In the genomic region with DNA sequence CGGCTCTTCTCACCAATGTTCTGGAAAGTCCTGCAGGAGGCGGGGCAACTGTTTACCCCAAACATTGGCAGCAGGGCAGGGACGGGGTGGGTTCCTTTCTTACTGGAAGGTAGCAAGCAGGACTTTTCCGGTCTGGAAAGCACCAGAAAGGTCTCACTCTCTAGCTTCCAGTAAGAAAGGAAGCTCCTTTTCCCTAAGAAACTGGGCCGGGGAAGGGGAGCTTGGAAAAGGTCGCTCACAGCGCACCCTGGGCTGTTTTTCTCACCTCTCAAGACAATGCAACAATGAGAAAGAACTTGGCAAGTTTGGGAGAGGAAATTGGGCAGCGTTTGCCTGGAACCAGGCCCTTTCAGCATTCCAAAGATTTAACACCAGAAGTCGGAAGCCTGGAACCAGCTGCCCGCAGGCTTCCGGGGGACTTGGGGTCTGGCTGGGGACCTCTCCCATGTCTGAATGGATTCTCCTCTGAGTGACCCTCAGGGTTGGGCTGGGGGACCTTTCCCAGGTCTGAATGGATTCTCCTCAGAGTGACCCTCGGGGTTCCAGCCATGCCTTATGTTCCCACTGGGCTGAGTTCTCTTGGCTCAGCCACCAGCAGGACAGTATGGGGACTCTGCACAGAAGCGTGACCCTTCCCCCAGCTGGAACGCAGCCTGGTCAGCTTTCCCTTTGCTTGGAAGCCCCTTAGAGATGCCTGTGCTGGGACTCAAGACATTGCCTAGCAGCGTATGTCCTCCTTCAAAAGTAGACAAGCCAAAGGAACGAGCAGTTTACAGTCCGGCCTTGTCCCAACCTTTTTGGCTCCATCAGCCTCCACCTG, we compare ENCODE assay signal across 15 cellular contexts.
A peak's percentile ranks its signal among the peaks of the same experiment; 100 is the strongest.
DNase-seq lines count a peak whose midpoint lies in the region; ATAC-seq and TF ChIP-seq lines count a peak whose summit lies in the region.
"Had no signal": no experiment of that assay in that cellular context is flagged by ENCODE, and none has a peak within 500 bp of the region (broad histone marks: within the 10 kb centered on the region; RNA-seq: fewer than 3 reads in every experiment).

No MANE protein-coding gene starts in this region.

- H3K9ac ChIP-seq in GM23248 (peak overlapping the region; percentile 30; the same call in 1 of the 2 replicates), endodermal cell (ENCODE audit: extremely low read depth, low read length, poor library complexity, severe bottlenecking) (peak overlapping the region; percentile 3), liver (ENCODE audit: low read depth in 1 of 2, low read length in 2 of 2) (no peak overlapping the region)

- H3K4me2 ChIP-seq in GM23248 (ENCODE audit: unreplicated experiment): peak overlapping the region; percentile 10

- H3K27ac Mint-ChIP-seq in endodermal cell (peak overlapping the region; percentile 83), mesothelial cell of epicardium (no peak overlapping the region)
- H3K27ac Mint-ChIP-seq: activated CD4-positive, alpha-beta memory T cell treated with anti-CD3 and anti-CD28 coated beads, Interleukin-2, amount 10 ng/mL, durations not matched to agents 7 days and 5 days had no signal

- TF ChIP-seq RAD21 in liver (IDR thresholded peaks at IDR 0.05): peak in 1 of 2 donors; percentile 15

- H3K9me3 Mint-ChIP-seq in endodermal cell: no peaks in the 10 kb centered on the region
- no peaks in the 10 kb centered on the region for H3K9me3 Mint-ChIP-seq in mesothelial cell of epicardium
- H3K9me3 Mint-ChIP-seq: activated CD4-positive, alpha-beta memory T cell treated with anti-CD3 and anti-CD28 coated beads, Interleukin-2, amount 10 ng/mL, durations not matched to agents 7 days and 5 days; central memory CD8-positive, alpha-beta T cell; immature natural killer cell; naive thymus-derived CD4-positive, alpha-beta T cell had no signal

- in situ Hi-C loops in GM23248 (cut with MboI): no loop called here

- intact Hi-C loops in stomach (cut with DNase I; ENCODE audit: low total_unique reads): loop anchor here (10.0 kb wide), 1 partner anchor 112 kb away; no protein-coding TSS in a partner anchor
- intact Hi-C loops in left lung (cut with DNase I): no loop called here

- H3K36me3 ChIP-seq in GM23248 (ENCODE audit: low read depth): no peaks in the 10 kb centered on the region; the same call in 1 of the 2 replicates
- peaks cover 13% of the 10 kb centered on the region for H3K36me3 ChIP-seq in endodermal cell (ENCODE audit: control insufficient read depth, insufficient read depth, low read length)
- peaks cover 0 to 7% (median 3%) of the 10 kb centered on the region in 4 donors for H3K36me3 ChIP-seq in liver (ENCODE audit: control insufficient read depth in 4 of 4, insufficient read depth in 3 of 4, low read depth in 1 of 4, low read length in 3 of 4)
- H3K36me3 ChIP-seq in stomach: peaks cover 2 to 65% (median 16%) of the 10 kb centered on the region in 4 donors
- peaks cover 0 to 54% of the 10 kb centered on the region in 2 donors for H3K36me3 ChIP-seq in left lung

- H4K20me1 ChIP-seq in GM23248 (ENCODE audit: insufficient read depth): no peaks in the 10 kb centered on the region

- H3K79me2 ChIP-seq in GM23248 (ENCODE audit: insufficient read depth): peaks cover 17% of the 10 kb centered on the region

- H3K27me3 Mint-ChIP-seq in endodermal cell (ENCODE audit: insufficient read depth) (no peaks in the 10 kb centered on the region), mesothelial cell of epicardium (ENCODE audit: low read depth) (no peaks in the 10 kb centered on the region)
- H3K27me3 Mint-ChIP-seq: activated CD4-positive, alpha-beta memory T cell treated with anti-CD3 and anti-CD28 coated beads, Interleukin-2, amount 10 ng/mL, durations not matched to agents 7 days and 5 days; central memory CD8-positive, alpha-beta T cell; naive thymus-derived CD4-positive, alpha-beta T cell had no signal

- H3K36me3 Mint-ChIP-seq in endodermal cell (ENCODE audit: low read depth) (peaks cover 21% of the 10 kb centered on the region), mesothelial cell of epicardium (peaks cover 18% of the 10 kb centered on the region)

- no peak overlapping the region for H3K4me3 ChIP-seq in GM23248
- H3K4me3 ChIP-seq in endodermal cell (ENCODE audit: low read length): no peak overlapping the region
- H3K4me3 ChIP-seq in liver (ENCODE audit: low read depth in 1 of 3, low read length in 3 of 3): no peak overlapping the region
- H3K4me3 ChIP-seq in stomach: no peak overlapping the region
- H3K4me3 ChIP-seq in left lung: no peak overlapping the region

- no peaks in the 10 kb centered on the region for H3K9me3 ChIP-seq in GM23248 (ENCODE audit: low read depth)
- H3K9me3 ChIP-seq in endodermal cell (ENCODE audit: control insufficient read depth, low read length): peaks cover 1% of the 10 kb centered on the region
- no peaks in the 10 kb centered on the region for H3K9me3 ChIP-seq in liver (ENCODE audit: control insufficient read depth in 4 of 4, low read length in 3 of 4)
- no peaks in the 10 kb centered on the region for H3K9me3 ChIP-seq in stomach
- no peaks in the 10 kb centered on the region for H3K9me3 ChIP-seq in left lung

- peaks cover 47% of the 10 kb centered on the region for H3K4me1 ChIP-seq in GM23248 (ENCODE audit: insufficient read depth)
- H3K4me1 ChIP-seq in endodermal cell (ENCODE audit: control insufficient read depth, insufficient read depth, low read length): peaks cover 17% of the 10 kb centered on the region
- H3K4me1 ChIP-seq in liver (ENCODE audit: control insufficient read depth in 4 of 4, insufficient read depth in 4 of 4, low read length in 3 of 4): peaks cover 0 to 4% (median 0%) of the 10 kb centered on the region in 4 donors
- peaks cover 32 to 82% (median 58%) of the 10 kb centered on the region in 4 donors for H3K4me1 ChIP-seq in stomach
- H3K4me1 ChIP-seq in left lung: peaks cover 23 to 79% of the 10 kb centered on the region in 2 donors

- no peak overlapping the region for H3K4me3 Mint-ChIP-seq in endodermal cell
- H3K4me3 Mint-ChIP-seq in mesothelial cell of epicardium: no peak overlapping the region
- H3K4me3 Mint-ChIP-seq: activated CD4-positive, alpha-beta memory T cell treated with anti-CD3 and anti-CD28 coated beads, Interleukin-2, amount 10 ng/mL, durations not matched to agents 7 days and 5 days; central memory CD8-positive, alpha-beta T cell; immature natural killer cell; naive thymus-derived CD4-positive, alpha-beta T cell had no signal

- no peak overlapping the region for H2AFZ ChIP-seq in GM23248

- peak; percentile 24 for TF ChIP-seq EP300 in stomach (IDR thresholded peaks at IDR 0.05)

- H3K27ac ChIP-seq in GM23248 (peak overlapping the region; percentile 38; the same call in 1 of the 2 replicates), endodermal cell (ENCODE audit: low read depth, low read length) (peak overlapping the region; percentile 34), liver (ENCODE audit: low read depth in 1 of 2, low read length in 2 of 2) (peak overlapping the region; percentile 48 to 62), stomach (peak overlapping the region in 4 of 5 donors; percentile 47 to 65 (median 60)), left lung (peak overlapping the region in 1 of 2 donors; percentile 53)

- DNase-seq in GM23248 (peak; percentile 56), endodermal cell (peak; percentile 66), stomach (no peak), mesothelial cell of epicardium (ENCODE audit: low spot score in 2 of 2, unreplicated experiment in 2 of 2) (no peak), retina (no peak), HT-29 (ENCODE audit: low spot score) (no peak), left lung (no peak)
- DNase-seq: activated CD4-positive, alpha-beta memory T cell treated with anti-CD3 and anti-CD28 coated beads, Interleukin-2, amount 10 ng/mL, durations not matched to agents 7 days and 5 days; DMS153; immature natural killer cell; KG1; naive thymus-derived CD4-positive, alpha-beta T cell; NCI-H187 had no signal

- H3K27me3 ChIP-seq in GM23248 (replicated peaks; ENCODE audit: insufficient read depth): no peaks in the 10 kb centered on the region
- H3K27me3 ChIP-seq in endodermal cell (ENCODE audit: control insufficient read depth, insufficient read depth, low read length, poor library complexity, severe bottlenecking): no peaks in the 10 kb centered on the region
- no peaks in the 10 kb centered on the region for H3K27me3 ChIP-seq in liver (ENCODE audit: control insufficient read depth in 4 of 4, insufficient read depth in 4 of 4, low read length in 3 of 4)
- H3K27me3 ChIP-seq in stomach: no peaks in the 10 kb centered on the region
- H3K27me3 ChIP-seq in left lung: no peaks in the 10 kb centered on the region

- H3K9me2 ChIP-seq in GM23248 (ENCODE audit: insufficient read depth): no peaks in the 10 kb centered on the region

- ATAC-seq in left lung: no peak
- ATAC-seq: naive thymus-derived CD4-positive, alpha-beta T cell had no signal

- 49 to 52% methylated on average over 17 of the region's 17 CpGs for WGBS in GM23248 (ENCODE audit: low coverage in 1 of 2, low lambda C conversion rate in 2 of 2, missing lambda C conversion rate in 2 of 2), 2 experiments
- 82 to 87% methylated on average over 14 to 17 of the region's 17 CpGs for WGBS in endodermal cell (ENCODE audit: insufficient coverage in 1 of 2, insufficient read length in 1 of 2), 2 experiments
- WGBS in liver: 76% methylated on average over 17 of the region's 17 CpGs
- WGBS in stomach, 5 donors: 57 to 73% (median 62%) methylated on average over 15 to 17 of the region's 17 CpGs

- TF ChIP-seq CTCF in endodermal cell (conservative IDR thresholded peaks at IDR 0.05): no peak
- no peak for TF ChIP-seq CTCF in liver (IDR thresholded peaks at IDR 0.05; ENCODE audit: low read depth, low read length, missing input control)
- TF ChIP-seq CTCF in stomach (IDR thresholded peaks at IDR 0.05): no peak
- TF ChIP-seq CTCF in mesothelial cell of epicardium (IDR thresholded peaks at IDR 0.05; ENCODE audit: unreplicated experiment): no peak
- TF ChIP-seq CTCF in left lung (IDR thresholded peaks at IDR 0.05): no peak

- H3K4me1 Mint-ChIP-seq in endodermal cell (peaks cover 31% of the 10 kb centered on the region), mesothelial cell of epicardium (peaks cover 4% of the 10 kb centered on the region)
- H3K4me1 Mint-ChIP-seq: activated CD4-positive, alpha-beta memory T cell treated with anti-CD3 and anti-CD28 coated beads, Interleukin-2, amount 10 ng/mL, durations not matched to agents 7 days and 5 days had no signal

- peaks cover 27% of the 10 kb centered on the region; the same call in 1 of the 2 replicates for H3F3A ChIP-seq in GM23248 (ENCODE audit: insufficient read depth)

- TF ChIP-seq POLR2A in stomach (IDR thresholded peaks at IDR 0.05): no peak

TF ChIP-seq in liver, 16 proteins besides CTCF, POLR2A, EP300 and RAD21:
- no peak for TF ChIP-seq FOXA2 (IDR thresholded peaks at IDR 0.05)
- peak; percentile 31 for TF ChIP-seq SP1 (IDR thresholded peaks at IDR 0.05)
- TF ChIP-seq GABPA (IDR thresholded peaks at IDR 0.05 in 1 of 2, conservative IDR thresholded peaks at IDR 0.05 in 1 of 2): no peak
- TF ChIP-seq HNF4A (conservative IDR thresholded peaks at IDR 0.05): no peak
- TF ChIP-seq FOXA1 (IDR thresholded peaks at IDR 0.05): no peak
- TF ChIP-seq NR2F2 (IDR thresholded peaks at IDR 0.05): peak; percentile 94

Comparison
In these comparisons a context has a peak if more than half of its experiments do, and no peak if none do; other contexts are left out.
1. DNase-seq: peak in GM23248 (single experiment) and endodermal cell (single experiment); none in stomach (single experiment), mesothelial cell of epicardium (0 of 2), retina (single experiment), HT-29 (single experiment) and left lung (0 of 2).
2. H3K9ac ChIP-seq: peak in GM23248 (single experiment) and endodermal cell (single experiment); none in liver (0 of 2).